8 cellular contexts compared by ENCODE assay signal in the genomic region with DNA sequence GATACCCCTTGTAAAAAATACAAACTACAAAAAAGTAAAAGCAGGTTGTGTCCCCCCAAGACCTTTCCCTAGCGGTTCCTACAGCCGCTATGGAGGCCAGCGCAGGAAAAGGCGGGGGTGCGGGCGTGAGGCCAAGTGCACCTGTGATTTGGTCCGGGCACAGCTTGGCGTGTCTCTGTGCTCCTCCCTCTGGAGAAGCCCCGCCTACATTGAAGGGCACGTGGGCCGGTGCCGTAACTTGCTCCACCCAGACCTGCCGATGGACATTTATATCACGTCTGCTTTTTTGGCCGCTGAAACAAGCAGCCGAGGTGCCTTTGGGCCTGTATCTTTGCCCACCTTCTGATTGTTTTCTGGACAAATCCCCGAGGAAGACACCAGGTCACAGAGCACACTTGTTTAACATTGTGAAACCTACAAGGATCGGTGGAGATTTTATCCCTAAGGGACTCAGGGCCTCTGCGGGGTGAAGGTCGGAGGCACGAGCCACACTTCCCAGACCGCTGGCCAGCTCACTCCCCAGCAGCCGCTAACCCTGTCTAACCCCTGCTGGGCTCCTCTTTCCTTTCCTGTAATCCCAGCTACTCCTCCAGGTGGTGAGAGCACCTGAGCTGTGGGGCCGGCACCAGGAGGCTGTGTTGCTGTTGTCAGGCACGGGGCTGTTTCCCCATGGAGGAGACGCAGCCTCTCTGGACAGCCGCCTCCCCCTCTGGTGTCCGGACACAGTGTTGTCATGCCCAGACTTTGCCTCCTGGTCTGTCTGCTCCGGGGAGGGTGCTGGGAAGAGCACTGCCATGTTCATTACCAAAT. TPM values are rescaled to one million over a fixed set of nuclear protein-coding genes. Genes with fewer than 3 reads are reported as not detected.
DNase-seq lines count a peak whose midpoint lies in the region; ATAC-seq and TF ChIP-seq lines count a peak whose summit lies in the region.

No MANE protein-coding gene starts in this region.

- TF ChIP-seq CTCF in PC-3 (conservative IDR thresholded peaks at IDR 0.05; ENCODE audit: low read depth, low read length), result no peak

- peak overlapping the region; percentile 41; the same call in 1 of the 2 replicates for H3K27ac ChIP-seq in PC-3 (ENCODE audit: low read length)

- H3K9ac ChIP-seq in PC-3 (ENCODE audit: low read length), result no peak overlapping the region

- peaks cover 30% of the 10 kb centered on the region for H3K4me1 ChIP-seq in PC-3 (ENCODE audit: insufficient read depth, low read length)

- CTCF ChIA-PET in PC-3 (lab: Charles Lee), result interaction anchor here (0.6 kb wide), 1 partner anchor 115 kb away, joined by 3 read pairs; no protein-coding TSS in a partner anchor

- no peaks in the 10 kb centered on the region for H3K36me3 ChIP-seq in PC-3 (ENCODE audit: low read depth, low read length)

- no peaks in the 10 kb centered on the region for H3K9me2 ChIP-seq in PC-3 (replicated peaks; ENCODE audit: low read length)

- POLR2A ChIA-PET in PC-3 (lab: Charles Lee; ENCODE audit: unreplicated experiment), result no interaction called here

- peak overlapping the region; percentile 87 for H2AFZ ChIP-seq in PC-3 (ENCODE audit: low read length)

- intact Hi-C loops in PC-3 (cut with micrococcal nuclease) (loop anchor here (5.0 kb wide), 1 partner anchor 46 kb away; no protein-coding TSS in a partner anchor), left ventricle myocardium superior (cut with micrococcal nuclease) (loop anchor here (10.0 kb wide), 1 partner anchor 54 kb away; no protein-coding TSS in a partner anchor), sciatic nerve (cut with DNase I) (no loop called here)

- H3K27me3 ChIP-seq in PC-3 (ENCODE audit: low read length), result no peaks in the 10 kb centered on the region

- H4K20me1 ChIP-seq in PC-3 (ENCODE audit: low read length), result no peaks in the 10 kb centered on the region

- H3K9me3 ChIP-seq in PC-3 (ENCODE audit: low read length), result no peaks in the 10 kb centered on the region

- BruUV-seq in PC-3 (replicated peaks; lab: Mats Ljungman, UMichigan), result TSS peak; percentile 74

- DNase-seq in PC-3, result peak; percentile 70
- peak; percentile 90 for DNase-seq in left ventricle myocardium superior
- DNase-seq in sciatic nerve (ENCODE audit: low spot score), result peak; percentile 80
- no peak for DNase-seq in NCI-H2196 (lab: John Stamatoyannopoulos, UW; ENCODE audit: unreplicated experiment)
- no peak for DNase-seq in GF-D8 (lab: John Stamatoyannopoulos, UW)
- no peak for DNase-seq in occipital lobe (lab: John Stamatoyannopoulos, UW)

- no peaks in the 10 kb centered on the region for H3F3A ChIP-seq in PC-3 (ENCODE audit: low read length, unreplicated experiment)

- ATAC-seq in HG02798 (IDR thresholded peaks at IDR 0.05; ENCODE audit: poor library complexity, unreplicated experiment) (peak; percentile 43), PC-3 (peak; percentile 70), left ventricle myocardium superior (peak; percentile 63), sciatic nerve (peak; percentile 35), GM19463 (IDR thresholded peaks at IDR 0.05; ENCODE audit: unreplicated experiment) (no peak)

- peak overlapping the region; percentile 31 for H3K4me3 ChIP-seq in PC-3 (ENCODE audit: low read length)

- no peaks in the 10 kb centered on the region for H3K79me2 ChIP-seq in PC-3 (ENCODE audit: low read length)

- H3K4me2 ChIP-seq in PC-3 (ENCODE audit: low read length), result peak overlapping the region; percentile 78

RNA-seq across cellular contexts. Expression of a gene that starts 18.8 kb away (rescaled TPM):
- total RNA-seq in PC-3 (2014; rRNA removed) (22.6 and 27.8 TPM in 2 replicates), left ventricle myocardium superior (108 TPM), sciatic nerve (54.3 TPM), occipital lobe (29.3 TPM)

Comparison
In these comparisons a context has a peak if more than half of its experiments do, and no peak if none do; other contexts are left out.
1. DNase-seq: peak in PC-3 (single experiment), left ventricle myocardium superior (single experiment) and sciatic nerve (single experiment); none in NCI-H2196 (single experiment), GF-D8 (single experiment) and occipital lobe (single experiment).